ENCODE assay signal across 26 cellular contexts in genomic region chr5:131008329-131008728, GRCh38.
"Had no signal": no experiment of that assay in that cellular context is flagged by ENCODE, and none has a peak within 500 bp of the region (broad histone marks: within the 10 kb centered on the region; RNA-seq: fewer than 3 reads in every experiment).

No MANE protein-coding gene starts in this region.

- H3K9me3 ChIP-seq: ovary, prostate gland, right lobe of liver, stomach, thoracic aorta, thyroid gland, tibial nerve, upper lobe of left lung, vagina had no signal

- H3K27ac ChIP-seq: neural progenitor cell, ovary, parathyroid adenoma, prostate gland, right lobe of liver, sigmoid colon, stomach, thoracic aorta, thyroid gland, tibial nerve, upper lobe of left lung, vagina had no signal

- H3K27me3 ChIP-seq: neural progenitor cell, ovary, right lobe of liver, sigmoid colon, stomach, thyroid gland, tibial nerve, upper lobe of left lung, vagina had no signal

- H3K4me1 ChIP-seq: neural progenitor cell, parathyroid adenoma, prostate gland, right lobe of liver, sigmoid colon, stomach, thyroid gland, tibial nerve, upper lobe of left lung, vagina had no signal

- H3K36me3 ChIP-seq: neural progenitor cell, ovary, prostate gland, right lobe of liver, sigmoid colon, stomach, thoracic aorta, thyroid gland, tibial nerve, upper lobe of left lung, vagina had no signal

- H3K36me3 Mint-ChIP-seq: natural killer cell; neural progenitor cell; stimulated activated naive B cell treated with anti-CD40 and anti-IgM and Interleukin-4, amounts not matched to agents 10 μg/mL and 1 μg/mL and 100 μg/mL, for 72 hours had no signal

- H3K4me3 ChIP-seq: neural progenitor cell, ovary, prostate gland, right lobe of liver, sigmoid colon, stomach, thoracic aorta, thyroid gland, tibial nerve, upper lobe of left lung, vagina had no signal

- H3K27ac Mint-ChIP-seq: naive thymus-derived CD4-positive, alpha-beta T cell; natural killer cell; nephron; neural progenitor cell; stimulated activated naive B cell treated with anti-CD40 and anti-IgM and Interleukin-4, amounts not matched to agents 10 μg/mL and 1 μg/mL and 100 μg/mL, for 72 hours; stimulated activated naive CD8-positive, alpha-beta T cell treated with anti-CD3 and anti-CD28 coated beads, Interleukin-15, Interleukin-2, amounts not matched to agents 100 ng/mL and 50 ng/mL, for 24 hours had no signal

- ATAC-seq: naive thymus-derived CD4-positive, alpha-beta T cell; natural killer cell; right cardiac atrium; right lobe of liver; stimulated activated naive B cell treated with anti-CD40 and anti-IgM and Interleukin-4, amounts not matched to agents 10 μg/mL and 1 μg/mL and 100 μg/mL, for 72 hours had no signal

- H3K4me3 Mint-ChIP-seq: naive thymus-derived CD4-positive, alpha-beta T cell; natural killer cell; nephron; neural progenitor cell; stimulated activated naive B cell treated with anti-CD40 and anti-IgM and Interleukin-4, amounts not matched to agents 10 μg/mL and 1 μg/mL and 100 μg/mL, for 72 hours; stimulated activated naive CD8-positive, alpha-beta T cell treated with anti-CD3 and anti-CD28 coated beads, Interleukin-15, Interleukin-2, amounts not matched to agents 100 ng/mL and 50 ng/mL, for 24 hours had no signal

- H3K4me1 Mint-ChIP-seq: naive thymus-derived CD4-positive, alpha-beta T cell; natural killer cell; nephron; neural progenitor cell; stimulated activated naive B cell treated with anti-CD40 and anti-IgM and Interleukin-4, amounts not matched to agents 10 μg/mL and 1 μg/mL and 100 μg/mL, for 72 hours had no signal

- DNase-seq: naive thymus-derived CD4-positive, alpha-beta T cell; natural killer cell; occipital lobe; ovary; right lobe of liver; sigmoid colon; small intestine; stimulated activated CD4-positive, alpha-beta T cell treated with anti-CD3 and anti-CD28 coated beads, Interleukin-15, amount 100 ng/mL, for 24 hours; stimulated activated CD4-positive, alpha-beta T cell treated with anti-CD3 and anti-CD28 coated beads, Interleukin-4, amount 100 ng/mL, for 1 hour; stimulated activated CD4-positive, alpha-beta T cell treated with anti-CD3 and anti-CD28 coated beads, Interleukin-4, amount 100 ng/mL, for 4 hours; stimulated activated CD8-positive, alpha-beta memory T cell treated with anti-CD3 and anti-CD28 coated beads, Interleukin-4, amount 100 ng/mL, for 48 hours; stimulated activated naive B cell treated with anti-CD40 and anti-IgM and Interleukin-4, amounts not matched to agents 10 μg/mL and 1 μg/mL and 100 μg/mL, for 72 hours; stimulated activated naive CD4-positive, alpha-beta T cell treated with Interleukin-2 at 50 U/mL for 16 hours; stomach; thyroid gland; trophoblast cell had no signal

- H3K9me3 Mint-ChIP-seq: natural killer cell; nephron; neural progenitor cell; stimulated activated naive CD8-positive, alpha-beta T cell treated with anti-CD3 and anti-CD28 coated beads, Interleukin-15, Interleukin-2, amounts not matched to agents 100 ng/mL and 50 ng/mL, for 24 hours had no signal
